Comparison of ENCODE assay signal across 29 cellular contexts in the genomic region with DNA sequence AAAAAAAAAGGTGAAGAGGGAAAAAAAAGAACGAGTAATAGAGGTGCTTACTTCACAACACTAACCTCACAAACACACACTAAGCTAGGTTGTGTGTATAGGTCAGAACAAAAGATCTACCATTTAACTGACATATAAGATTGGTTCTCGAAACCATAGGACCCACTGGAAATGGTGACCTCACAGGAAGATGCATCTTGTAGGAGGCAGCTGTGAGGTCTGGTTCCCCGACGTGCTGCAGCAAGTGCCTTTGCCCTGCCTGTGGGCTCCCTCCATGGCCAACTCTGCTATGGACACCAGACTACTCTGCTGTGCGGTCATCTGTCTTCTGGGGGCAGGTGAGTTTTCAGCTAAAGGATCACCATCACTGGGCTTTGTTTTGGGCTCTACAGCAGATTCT.
DNase-seq lines count a peak whose midpoint lies in the region; ATAC-seq, FAIRE-seq and TF ChIP-seq lines count a peak whose summit lies in the region.
"Had no signal": no experiment of that assay in that cellular context is flagged by ENCODE, and none has a peak within 500 bp of the region (broad histone marks: within the 10 kb centered on the region; RNA-seq: fewer than 3 reads in every experiment).

No MANE protein-coding gene starts in this region.

- peak overlapping the region; percentile 69 for H3K4me3 Mint-ChIP-seq in activated naive CD4-positive, alpha-beta T cell treated with anti-CD3 and anti-CD28 coated beads, Interleukin-2, amount 10 ng/mL, durations not matched to agents 7 days and 5 days
- H3K4me3 Mint-ChIP-seq in activated CD4-positive, alpha-beta memory T cell treated with anti-CD3 and anti-CD28 coated beads for 36 hours = peak overlapping the region; percentile 66
- H3K4me3 Mint-ChIP-seq in osteocyte (ENCODE audit: unreplicated experiment) = no peak overlapping the region
- H3K4me3 Mint-ChIP-seq: dendritic cell treated with granulocyte-macrophage colony-stimulating factor and Interleukin-4, amounts not matched to agents 40 ng/mL and 50 ng/mL, for 4 days; nephron progenitor cell had no signal

- TF ChIP-seq POLR2A in K562 (conservative IDR thresholded peaks at IDR 0.05) = no peak

- H3K4me3 ChIP-seq in K562 = no peak overlapping the region
- H3K4me3 ChIP-seq: BLaER1 treated with 17β-estradiol and CSF1 and Interleukin-3, amounts not matched to agents 10 nM and 100 nM; esophagus squamous epithelium; heart right ventricle; MG63; mucosa of descending colon; SJSA1; smooth muscle cell; upper lobe of right lung had no signal

- no peaks in the 10 kb centered on the region for H3K9me3 ChIP-seq in K562 (replicated peaks; ENCODE audit: control insufficient read depth, insufficient read depth, low read depth, low read length)
- H3K9me3 ChIP-seq: BLaER1 treated with 17β-estradiol and CSF1 and Interleukin-3, amounts not matched to agents 10 nM and 100 nM; esophagus squamous epithelium; heart right ventricle; MG63; mucosa of descending colon; SJSA1; upper lobe of right lung had no signal

- no peaks in the 10 kb centered on the region for H3K9me3 Mint-ChIP-seq in activated naive CD4-positive, alpha-beta T cell treated with anti-CD3 and anti-CD28 coated beads, Interleukin-2, amount 10 ng/mL, durations not matched to agents 7 days and 5 days
- no peaks in the 10 kb centered on the region for H3K9me3 Mint-ChIP-seq in activated CD4-positive, alpha-beta memory T cell treated with anti-CD3 and anti-CD28 coated beads for 36 hours
- no peaks in the 10 kb centered on the region for H3K9me3 Mint-ChIP-seq in osteocyte (ENCODE audit: unreplicated experiment)
- H3K9me3 Mint-ChIP-seq: dendritic cell treated with granulocyte-macrophage colony-stimulating factor and Interleukin-4, amounts not matched to agents 40 ng/mL and 50 ng/mL, for 4 days; nephron progenitor cell had no signal

- no peaks in the 10 kb centered on the region for H4K20me1 ChIP-seq in K562 (replicated peaks; ENCODE audit: control insufficient read depth, insufficient read depth, low read length)
- H4K20me1 ChIP-seq: BLaER1 treated with 17β-estradiol and CSF1 and Interleukin-3, amounts not matched to agents 10 nM and 100 nM had no signal

- peak overlapping the region; percentile 87 for H3K27ac Mint-ChIP-seq in activated naive CD4-positive, alpha-beta T cell treated with anti-CD3 and anti-CD28 coated beads, Interleukin-2, amount 10 ng/mL, durations not matched to agents 7 days and 5 days
- peak overlapping the region; percentile 74 for H3K27ac Mint-ChIP-seq in activated CD4-positive, alpha-beta memory T cell treated with anti-CD3 and anti-CD28 coated beads for 36 hours
- H3K27ac Mint-ChIP-seq in osteocyte (ENCODE audit: unreplicated experiment) = no peak overlapping the region
- H3K27ac Mint-ChIP-seq: dendritic cell treated with granulocyte-macrophage colony-stimulating factor and Interleukin-4, amounts not matched to agents 40 ng/mL and 50 ng/mL, for 4 days; nephron progenitor cell had no signal

- no peak for TF ChIP-seq RAD21 in K562 (CRISPR knock-in tag; conservative IDR thresholded peaks at IDR 0.05 in 1 of 2, IDR thresholded peaks at IDR 0.05 in 1 of 2)

- peaks cover 2 to 13% of the 10 kb centered on the region in 2 experiments; a peak in 2 of 5 replicates for H3K27me3 ChIP-seq in K562 (ENCODE audit: control insufficient read depth in 2 of 2, insufficient read depth in 2 of 2, low read length in 2 of 2)
- H3K27me3 ChIP-seq: BLaER1 treated with 17β-estradiol and CSF1 and Interleukin-3, amounts not matched to agents 10 nM and 100 nM; MG63 had no signal

- H3K79me2 ChIP-seq in K562 (ENCODE audit: control insufficient read depth, insufficient read depth, low read length) = no peaks in the 10 kb centered on the region
- H3K79me2 ChIP-seq: parathyroid adenoma had no signal

- H3K4me1 ChIP-seq in K562 (replicated peaks in 1 of 2; ENCODE audit: control insufficient read depth in 2 of 2, insufficient read depth in 2 of 2, low read length in 2 of 2) = no peaks in the 10 kb centered on the region; a peak in 1 of 5 replicates
- H3K4me1 ChIP-seq: esophagus squamous epithelium, heart right ventricle, parathyroid adenoma, SJSA1, upper lobe of right lung had no signal

- POLR2A ChIA-PET in activated CD4-positive, alpha-beta memory T cell treated with anti-CD3 and anti-CD28 coated beads for 36 hours (lab: Charles Lee) = interaction anchor here (0.5 to 1.7 kb wide), 4 partner anchors 173 to 188 kb away, joined by 3 to 7 read pairs (median 3); no protein-coding TSS in a partner anchor
- POLR2A ChIA-PET in K562 (lab: Yijun Ruan, JAX) = interaction anchor here (0.6 kb wide), 3 partner anchors 169 to 244 kb away, joined by 3 read pairs; no protein-coding TSS in a partner anchor

- in situ Hi-C loops in K562 (cut with MboI) = no loop called here

- H3K4me1 Mint-ChIP-seq in activated naive CD4-positive, alpha-beta T cell treated with anti-CD3 and anti-CD28 coated beads, Interleukin-2, amount 10 ng/mL, durations not matched to agents 7 days and 5 days = peaks cover 18% of the 10 kb centered on the region
- peaks cover 21% of the 10 kb centered on the region for H3K4me1 Mint-ChIP-seq in activated CD4-positive, alpha-beta memory T cell treated with anti-CD3 and anti-CD28 coated beads for 36 hours (ENCODE audit: low read depth)
- peaks cover 7% of the 10 kb centered on the region for H3K4me1 Mint-ChIP-seq in osteocyte (ENCODE audit: unreplicated experiment)
- H3K4me1 Mint-ChIP-seq: nephron progenitor cell had no signal

- no peak overlapping the region for H2AFZ ChIP-seq in K562 (ENCODE audit: low read depth, low read length)
- H2AFZ ChIP-seq: parathyroid adenoma had no signal

- H3K27ac ChIP-seq in K562 (ENCODE audit: extremely low read depth, low read depth, low read length) = no peak overlapping the region
- H3K27ac ChIP-seq: BLaER1 treated with 17β-estradiol and CSF1 and Interleukin-3, amounts not matched to agents 10 nM and 100 nM; esophagus squamous epithelium; heart right ventricle; parathyroid adenoma; SJSA1; upper lobe of right lung had no signal

- no TSS peak for BruUV-seq in K562 (replicated peaks; lab: Mats Ljungman, UMichigan)

- intact Hi-C loops in activated CD4-positive, alpha-beta memory T cell treated with anti-CD3 and anti-CD28 coated beads for 36 hours (cut with micrococcal nuclease) = no loop called here
- intact Hi-C loops in K562 (cut with micrococcal nuclease) = no loop called here

- no peak for TF ChIP-seq EP300 in K562 (IDR thresholded peaks at IDR 0.05; ENCODE audit: low read length)

- no peak overlapping the region for H3K9ac ChIP-seq in K562 (ENCODE audit: insufficient read depth in 1 of 2, low read depth in 2 of 2, low read length in 2 of 2)
- H3K9ac ChIP-seq: BLaER1 treated with 17β-estradiol and CSF1 and Interleukin-3, amounts not matched to agents 10 nM and 100 nM; parathyroid adenoma had no signal

- DNase-seq in activated naive CD4-positive, alpha-beta T cell treated with anti-CD3 and anti-CD28 coated beads, Interleukin-2, amount 10 ng/mL, durations not matched to agents 7 days and 5 days = peak; percentile 26
- DNase-seq in activated naive CD4-positive, alpha-beta T cell treated with anti-CD3 and anti-CD28 coated beads, Interleukin-2, amount 50 U/mL, for 16 hours = no peak
- no peak for DNase-seq in activated CD4-positive, alpha-beta memory T cell treated with anti-CD3 and anti-CD28 coated beads for 36 hours
- DNase-seq in K562 (ENCODE audit: extremely low read depth in 1 of 4, low spot score in 3 of 4) (no peak), osteocyte (ENCODE audit: extremely low spot score, unreplicated experiment) (no peak)
- DNase-seq: activated CD4-positive, CD25-positive, alpha-beta regulatory T cell treated with anti-CD3 and anti-CD28 coated beads, Interleukin-2, amount 50 U/mL, for 72 hours; esophagus squamous epithelium; foreskin melanocyte; HCEC 1CT; heart right ventricle; KBM-7; MG63; mucosa of descending colon; NCI-H2029 treated with DMSO at 0.1 percent for 48 hours; NCI-H2227 treated with DMSO at 0.1 percent for 48 hours; nephron progenitor cell; stimulated activated CD4-positive, alpha-beta T cell treated with anti-CD3 and anti-CD28 coated beads, Interleukin-1b, Interleukin-23, amount 100 ng/mL, for 48 hours; stimulated activated CD8-positive, alpha-beta memory T cell treated with anti-CD3 and anti-CD28 coated beads, Interleukin-4, amount 100 ng/mL, for 48 hours; upper lobe of right lung had no signal

- CTCF ChIA-PET in activated naive CD4-positive, alpha-beta T cell treated with anti-CD3 and anti-CD28 coated beads, Interleukin-2, amount 10 ng/mL, durations not matched to agents 7 days and 5 days (lab: Charles Lee) = interaction anchor here (0.6 to 1.2 kb wide), 4 partner anchors 12 to 252 kb away, joined by 3 to 4 read pairs (median 4); no protein-coding TSS in a partner anchor
- CTCF ChIA-PET in activated CD4-positive, alpha-beta memory T cell treated with anti-CD3 and anti-CD28 coated beads for 36 hours (lab: Charles Lee) = interaction anchor here (1.4 kb wide), 1 partner anchor 195 kb away, joined by 3 read pairs; no protein-coding TSS in a partner anchor
- CTCF ChIA-PET in K562 (lab: Yijun Ruan, JAX; ENCODE audit: low intra/inter-chr PET ratio) = no interaction called here

- no peaks in the 10 kb centered on the region for H3K9me1 ChIP-seq in K562 (ENCODE audit: control insufficient read depth, insufficient read depth, low read length)

- TF ChIP-seq CTCF in K562 (IDR thresholded peaks at IDR 0.05 in 2 of 3, conservative IDR thresholded peaks at IDR 0.05 in 1 of 3; ENCODE audit: insufficient read depth in 2 of 3, low read depth in 1 of 3, low read length in 3 of 3) (no peak), osteocyte (IDR thresholded peaks at IDR 0.05) (no peak)

- no peaks in the 10 kb centered on the region for H3K36me3 ChIP-seq in K562 (ENCODE audit: control insufficient read depth, insufficient read depth, low read length)
- H3K36me3 ChIP-seq: BLaER1 treated with 17β-estradiol and CSF1 and Interleukin-3, amounts not matched to agents 10 nM and 100 nM; esophagus squamous epithelium; heart right ventricle; MG63; SJSA1; upper lobe of right lung had no signal

- peaks cover 28% of the 10 kb centered on the region for H3K27me3 Mint-ChIP-seq in activated naive CD4-positive, alpha-beta T cell treated with anti-CD3 and anti-CD28 coated beads, Interleukin-2, amount 10 ng/mL, durations not matched to agents 7 days and 5 days
- H3K27me3 Mint-ChIP-seq in activated CD4-positive, alpha-beta memory T cell treated with anti-CD3 and anti-CD28 coated beads for 36 hours = no peaks in the 10 kb centered on the region
- peaks cover 33% of the 10 kb centered on the region for H3K27me3 Mint-ChIP-seq in osteocyte (ENCODE audit: unreplicated experiment)

- no peaks in the 10 kb centered on the region for H3K36me3 Mint-ChIP-seq in activated naive CD4-positive, alpha-beta T cell treated with anti-CD3 and anti-CD28 coated beads, Interleukin-2, amount 10 ng/mL, durations not matched to agents 7 days and 5 days
- no peaks in the 10 kb centered on the region for H3K36me3 Mint-ChIP-seq in activated CD4-positive, alpha-beta memory T cell treated with anti-CD3 and anti-CD28 coated beads for 36 hours
- no peaks in the 10 kb centered on the region for H3K36me3 Mint-ChIP-seq in osteocyte (ENCODE audit: unreplicated experiment)

- H3K4me2 ChIP-seq in K562 (ENCODE audit: insufficient read depth, low read length) = no peak overlapping the region
- H3K4me2 ChIP-seq: BLaER1 treated with 17β-estradiol and CSF1 and Interleukin-3, amounts not matched to agents 10 nM and 100 nM; smooth muscle cell had no signal

- WGBS in K562 (ENCODE audit: insufficient coverage, low coverage, missing lambda C conversion rate) = under 1% methylated on average over 5 of the region's 5 CpGs

- FAIRE-seq in K562 (lab: Jason Lieb, UNC) = no peak
- FAIRE-seq: astrocyte, D721Med, endometrium had no signal

- ATAC-seq in K562 (no peak), GM18517 (IDR thresholded peaks at IDR 0.05; ENCODE audit: unreplicated experiment) (no peak), GM21360 (IDR thresholded peaks at IDR 0.05; ENCODE audit: unreplicated experiment) (no peak)
- ATAC-seq: heart right ventricle, mucosa of descending colon, upper lobe of right lung had no signal
